21 cellular contexts compared by ENCODE assay signal in genomic region chr6:36050305-36050704, GRCh38. TPM values are rescaled to one million over a fixed set of nuclear protein-coding genes. Genes with fewer than 3 reads are reported as not detected.
DNase-seq lines count a peak whose midpoint lies in the region; ATAC-seq, FAIRE-seq and TF ChIP-seq lines count a peak whose summit lies in the region.
"Had no signal": no experiment of that assay in that cellular context is flagged by ENCODE, and none has a peak within 500 bp of the region (broad histone marks: within the 10 kb centered on the region; RNA-seq: fewer than 3 reads in every experiment).

No MANE protein-coding gene starts in this region.

- intact Hi-C loops in activated CD4-positive, alpha-beta T cell treated with anti-CD3 and anti-CD28 coated beads, Interleukin-2, amount 10 ng/mL, durations not matched to agents 24 days and 14 days (cut with micrococcal nuclease) = no loop called here
- intact Hi-C loops in colonic mucosa (cut with DNase I) (no loop called here), Caco-2 (cut with micrococcal nuclease; ENCODE audit: unreplicated experiment) (no loop called here)

- H3K4me1 ChIP-seq in colonic mucosa (peaks cover 4% of the 10 kb centered on the region), small intestine (ENCODE audit: control insufficient read depth in 2 of 2, insufficient read depth in 1 of 2, low read depth in 1 of 2, low read length in 1 of 2) (peaks cover 6 to 24% of the 10 kb centered on the region in 2 donors), Caco-2 (no peaks in the 10 kb centered on the region)

- H3K4me1 Mint-ChIP-seq in activated CD4-positive, alpha-beta T cell treated with anti-CD3 and anti-CD28 coated beads, Interleukin-2, amount 10 ng/mL, durations not matched to agents 24 days and 14 days = peaks cover 9% of the 10 kb centered on the region
- H3K4me1 Mint-ChIP-seq in Caco-2 (ENCODE audit: low read depth, unreplicated experiment) = no peaks in the 10 kb centered on the region

- DNase-seq in activated CD4-positive, alpha-beta T cell treated with anti-CD3 and anti-CD28 coated beads, Interleukin-2, amount 10 ng/mL, durations not matched to agents 24 days and 14 days = peak; percentile 61
- DNase-seq in activated CD4-positive, alpha-beta T cell treated with anti-CD3 and anti-CD28 coated beads, Interleukin-2, amount 50 U/mL, for 1 hour = no peak
- no peak for DNase-seq in H54 (ENCODE audit: insufficient read length, low spot score)
- peak; percentile 45 for DNase-seq in colonic mucosa
- DNase-seq in small intestine = peak; percentile 60
- no peak for DNase-seq in activated T-cell treated with anti-CD3 and anti-CD28 coated beads for 4 hours
- no peak for DNase-seq in Caco-2
- DNase-seq: C1 segment of cervical spinal cord, GF-D8, GOT3, KG1, NCI-H1092, NCI-H146, NCI-H226, NCI-H69, RPMI8226 had no signal

- no peak overlapping the region for H3K27ac Mint-ChIP-seq in activated CD4-positive, alpha-beta T cell treated with anti-CD3 and anti-CD28 coated beads, Interleukin-2, amount 10 ng/mL, durations not matched to agents 24 days and 14 days
- H3K27ac Mint-ChIP-seq in Caco-2 (ENCODE audit: unreplicated experiment) = no peak overlapping the region

- WGBS in small intestine, 3 donors = 0 to 34% (median 23%) methylated on average over 1 of the region's 1 CpG

- no peak for ATAC-seq in HG03432 (IDR thresholded peaks at IDR 0.05; ENCODE audit: unreplicated experiment)

- no peak for TF ChIP-seq POLR2A in H54 (IDR thresholded peaks at IDR 0.05; ENCODE audit: low read depth, low read length)

- H3K27me3 ChIP-seq in colonic mucosa (no peaks in the 10 kb centered on the region), small intestine (ENCODE audit: control insufficient read depth in 2 of 2, insufficient read depth in 2 of 2, low read length in 2 of 2) (no peaks in the 10 kb centered on the region), Caco-2 (replicated peaks; ENCODE audit: control insufficient read depth, insufficient read depth, low read length) (no peaks in the 10 kb centered on the region)

- POLR2A ChIA-PET in Caco-2 (lab: Charles Lee) = no interaction called here

- CTCF ChIA-PET in Caco-2 (lab: Charles Lee) = no interaction called here

- no peak overlapping the region for H3K4me3 Mint-ChIP-seq in activated CD4-positive, alpha-beta T cell treated with anti-CD3 and anti-CD28 coated beads, Interleukin-2, amount 10 ng/mL, durations not matched to agents 24 days and 14 days
- H3K4me3 Mint-ChIP-seq in Caco-2 (ENCODE audit: unreplicated experiment) = no peak overlapping the region

- no peak for TF ChIP-seq CTCF in colonic mucosa (IDR thresholded peaks at IDR 0.05)
- TF ChIP-seq CTCF in Caco-2 (IDR thresholded peaks at IDR 0.05; ENCODE audit: insufficient read depth in 1 of 2, low read depth in 1 of 2, low read length in 1 of 2, severe bottlenecking in 1 of 2, unreplicated experiment in 1 of 2) = no peak

- FAIRE-seq in H54 (lab: Jason Lieb, UNC) (peak; percentile 62), small intestine (lab: Jason Lieb, UNC) (no peak)

- H3K27ac ChIP-seq in colonic mucosa (peak overlapping the region; percentile 17), small intestine (ENCODE audit: low read depth in 1 of 2, low read length in 1 of 2) (peak overlapping the region; percentile 28 to 66)

- H3K4me3 ChIP-seq in colonic mucosa (no peak overlapping the region), small intestine (ENCODE audit: low read depth in 1 of 2, low read length in 2 of 2) (no peak overlapping the region), Caco-2 (ENCODE audit: low read depth, low read length) (no peak overlapping the region)

- H3K9me3 ChIP-seq in colonic mucosa (no peaks in the 10 kb centered on the region), small intestine (ENCODE audit: control insufficient read depth, low read depth) (no peaks in the 10 kb centered on the region), Caco-2 (no peaks in the 10 kb centered on the region)

- H3K36me3 ChIP-seq in colonic mucosa (no peaks in the 10 kb centered on the region), small intestine (ENCODE audit: control insufficient read depth in 2 of 2, insufficient read depth in 2 of 2, low read length in 2 of 2) (peaks cover 2 to 3% of the 10 kb centered on the region in 2 donors), Caco-2 (ENCODE audit: control insufficient read depth, insufficient read depth, low read length) (no peaks in the 10 kb centered on the region)

- H3K27me3 Mint-ChIP-seq in activated CD4-positive, alpha-beta T cell treated with anti-CD3 and anti-CD28 coated beads, Interleukin-2, amount 10 ng/mL, durations not matched to agents 24 days and 14 days = no peaks in the 10 kb centered on the region
- H3K27me3 Mint-ChIP-seq in Caco-2 (ENCODE audit: insufficient read depth, unreplicated experiment) = no peaks in the 10 kb centered on the region

- peaks cover 10% of the 10 kb centered on the region for H3K36me3 Mint-ChIP-seq in activated CD4-positive, alpha-beta T cell treated with anti-CD3 and anti-CD28 coated beads, Interleukin-2, amount 10 ng/mL, durations not matched to agents 24 days and 14 days (ENCODE audit: low read depth)
- H3K36me3 Mint-ChIP-seq in Caco-2 (ENCODE audit: insufficient read depth, unreplicated experiment) = no peaks in the 10 kb centered on the region

- no peaks in the 10 kb centered on the region for H3K9me3 Mint-ChIP-seq in activated CD4-positive, alpha-beta T cell treated with anti-CD3 and anti-CD28 coated beads, Interleukin-2, amount 10 ng/mL, durations not matched to agents 24 days and 14 days
- H3K9me3 Mint-ChIP-seq in Caco-2 (ENCODE audit: unreplicated experiment) = no peaks in the 10 kb centered on the region

- no peak overlapping the region for H3K9ac ChIP-seq in colonic mucosa (ENCODE audit: low read depth in 2 of 2, low read length in 2 of 2)

- BruUV-seq in Caco-2 (replicated peaks; lab: Mats Ljungman, UMichigan) = no TSS peak

RNA-seq across cellular contexts. Expression of gene MAPK14, which starts 22.7 kb away (rescaled TPM):
- 40.9 and 42.5 TPM in 2 replicates for total RNA-seq in activated CD4-positive, alpha-beta T cell treated with anti-CD3 and anti-CD28 coated beads, Interleukin-2, amount 10 ng/mL, durations not matched to agents 24 days and 14 days
- total RNA-seq in colonic mucosa = 10 to 100 TPM; 62.2 to 76.1 TPM
- polyA plus RNA-seq in small intestine = 10 to 100 TPM; 22.4 to 40.0 (median 24.3) TPM
- total RNA-seq in Caco-2 (2022) = 69.3 and 72.0 TPM in 2 replicates

RNA-seq across cellular contexts. Expression of gene SLC26A8, which starts 25.9 kb away (rescaled TPM):
- not detected in 2 replicates for total RNA-seq in activated CD4-positive, alpha-beta T cell treated with anti-CD3 and anti-CD28 coated beads, Interleukin-2, amount 10 ng/mL, durations not matched to agents 24 days and 14 days
- total RNA-seq in colonic mucosa (under 1 TPM in 1 of 2 donors, not detected in 1; 0.27 TPM), Caco-2 (2022) (1.4 and 1.8 TPM in 2 replicates)
- under 1 TPM in 1 of 3 donors, not detected in 2; 0.16 TPM for polyA plus RNA-seq in small intestine
- total RNA-seq: A172, Daoy, M059J, OCI-LY7 had no signal

Comparison
In these comparisons a context has a peak if more than half of its experiments do, and no peak if none do; other contexts are left out.
1. DNase-seq: peak in activated CD4-positive, alpha-beta T cell treated with anti-CD3 and anti-CD28 coated beads, Interleukin-2, amount 10 ng/mL, durations not matched to agents 24 days and 14 days (single experiment), colonic mucosa (single experiment) and small intestine (single experiment); none in activated CD4-positive, alpha-beta T cell treated with anti-CD3 and anti-CD28 coated beads, Interleukin-2, amount 50 U/mL, for 1 hour (single experiment), H54 (single experiment), activated T-cell treated with anti-CD3 and anti-CD28 coated beads for 4 hours (single experiment) and Caco-2 (0 of 2).